Comparison of ENCODE assay signal across 8 cellular contexts in genomic region chr10:103772096-103772845, GRCh38.
DNase-seq lines count a peak whose midpoint lies in the region; ATAC-seq lines count a peak whose summit lies in the region.

No MANE protein-coding gene starts in this region.

- peaks cover 0 to 9% (median 0%) of the 10 kb centered on the region in 9 donors for H3K9me3 Mint-ChIP-seq in naive thymus-derived CD8-positive, alpha-beta T cell

- peaks cover 23 to 38% (median 35%) of the 10 kb centered on the region in 4 donors for H3K4me1 Mint-ChIP-seq in naive thymus-derived CD8-positive, alpha-beta T cell

- H3K4me1 ChIP-seq in esophagus (ENCODE audit: control insufficient read depth in 2 of 2, insufficient read depth in 2 of 2, low read length in 1 of 2) (peaks cover 3 to 19% of the 10 kb centered on the region in 2 donors), stomach smooth muscle (ENCODE audit: control insufficient read depth, insufficient read depth, low read length) (peaks cover 17% of the 10 kb centered on the region)

- WGBS in esophagus, 2 donors: 2 to 7% methylated on average over 27 to 28 of the region's 28 CpGs

- H3K27me3 ChIP-seq in esophagus (ENCODE audit: control insufficient read depth in 1 of 2, insufficient read depth in 2 of 2, low read length in 2 of 2): no peaks in the 10 kb centered on the region
- no peaks in the 10 kb centered on the region for H3K27me3 ChIP-seq in stomach smooth muscle (ENCODE audit: control insufficient read depth in 1 of 2, insufficient read depth in 2 of 2, low read length in 2 of 2)

- H3K4me3 ChIP-seq in esophagus (ENCODE audit: low read depth in 1 of 2, low read length in 2 of 2) (peak overlapping the region; percentile 33 to 42), stomach smooth muscle (ENCODE audit: low read length in 2 of 2) (peak overlapping the region; percentile 56 to 72)

- peaks cover 0 to 6% (median 0%) of the 10 kb centered on the region in 3 donors for H3K36me3 Mint-ChIP-seq in naive thymus-derived CD8-positive, alpha-beta T cell

- H3K27ac ChIP-seq in esophagus (ENCODE audit: low read depth in 2 of 2, low read length in 1 of 2): peak overlapping the region; percentile 96 to 99
- H3K27ac ChIP-seq in stomach smooth muscle (ENCODE audit: low read length): peak overlapping the region; percentile 49

- H3K36me3 ChIP-seq in esophagus (ENCODE audit: control insufficient read depth in 2 of 2, insufficient read depth in 2 of 2, low read length in 1 of 2) (peaks cover 0 to 4% of the 10 kb centered on the region in 2 donors), stomach smooth muscle (ENCODE audit: control insufficient read depth in 2 of 2, insufficient read depth in 2 of 2, low read length in 2 of 2) (no peaks in the 10 kb centered on the region)

- H3K9me3 ChIP-seq in esophagus (ENCODE audit: control insufficient read depth in 2 of 2, insufficient read depth in 1 of 2, low read depth in 1 of 2, low read length in 1 of 2): no peaks in the 10 kb centered on the region
- H3K9me3 ChIP-seq in stomach smooth muscle (ENCODE audit: control insufficient read depth in 2 of 2, low read length in 2 of 2): no peaks in the 10 kb centered on the region

- POLR2A ChIA-PET in naive thymus-derived CD8-positive, alpha-beta T cell (lab: Charles Lee): interaction anchor here (0.6 to 1.4 kb wide), 5 partner anchors 8 to 481 kb away, joined by 3 to 12 read pairs (median 3); no protein-coding TSS in a partner anchor

- peak overlapping the region; percentile 87 to 97 (median 94) for H3K4me3 Mint-ChIP-seq in naive thymus-derived CD8-positive, alpha-beta T cell

- ATAC-seq in HG02885 (IDR thresholded peaks at IDR 0.05; ENCODE audit: poor library complexity, unreplicated experiment): peak; percentile 71
- ATAC-seq in naive thymus-derived CD8-positive, alpha-beta T cell: peak; percentile 84 to 88

- H3K9ac ChIP-seq in stomach smooth muscle (ENCODE audit: low read length in 2 of 2): peak overlapping the region; percentile 62 to 71

- H3K27me3 Mint-ChIP-seq in naive thymus-derived CD8-positive, alpha-beta T cell: no peaks in the 10 kb centered on the region

- DNase-seq in NCI-H82 (lab: John Stamatoyannopoulos, UW): peak; percentile 81
- no peak for DNase-seq in NCI-H82 treated with DMSO at 0.1 percent for 48 hours (lab: John Stamatoyannopoulos, UW; ENCODE audit: unreplicated experiment)
- peak; percentile 83 for DNase-seq in NCI-H69 (lab: John Stamatoyannopoulos, UW)
- peak; percentile 46 for DNase-seq in activated T-cell treated with anti-CD3 and anti-CD28 coated beads for 48 hours (ENCODE audit: low read depth)
- peak; percentile 38 to 70 (median 56) for DNase-seq in naive thymus-derived CD8-positive, alpha-beta T cell

- peak overlapping the region; percentile 90 to 98 (median 96) for H3K27ac Mint-ChIP-seq in naive thymus-derived CD8-positive, alpha-beta T cell
